Comparison of ENCODE assay signal across 1 cellular context in genomic region chr9:92188969-92189781, GRCh38.
A peak's percentile ranks its signal among the peaks of the same experiment; 100 is the strongest.
TF ChIP-seq lines count a peak whose summit lies in the region.

No MANE protein-coding gene starts in this region.

TF ChIP-seq in HepG2, 621 proteins besides CTCF, POLR2A, EP300 and RAD21 (continued from another document):
- TF ChIP-seq ZNF687 (CRISPR knock-in tag; IDR thresholded peaks at IDR 0.05) (peak; percentile 69), ZNF333 (CRISPR knock-in tag; IDR thresholded peaks at IDR 0.05; ENCODE audit: borderline replicate concordance) (peak; percentile 28; the same call in 1 of the 2 replicates), HMGXB3 (CRISPR knock-in tag; IDR thresholded peaks at IDR 0.05; ENCODE audit: borderline replicate concordance) (no peak), MAX (IDR thresholded peaks at IDR 0.05) (peak; percentile 34; the same call in 1 of the 2 replicates), SOX6 (IDR thresholded peaks at IDR 0.05) (no peak), SOX6 (CRISPR knock-in tag; IDR thresholded peaks at IDR 0.05) (peak; percentile 21), ZNF326 (CRISPR knock-in tag; IDR thresholded peaks at IDR 0.05; ENCODE audit: borderline replicate concordance) (no peak), ZFX (CRISPR knock-in tag; IDR thresholded peaks at IDR 0.05; ENCODE audit: low read depth) (peak; percentile 71), ZNF335 (CRISPR knock-in tag; IDR thresholded peaks at IDR 0.05) (no peak), HDAC6 (IDR thresholded peaks at IDR 0.05; ENCODE audit: low read depth, low read length) (no peak), ZNF414 (CRISPR knock-in tag; IDR thresholded peaks at IDR 0.05) (no peak), CEBPB (IDR thresholded peaks at IDR 0.05; ENCODE audit: borderline replicate concordance, low read depth, low read length) (no peak), ZSCAN30 (CRISPR knock-in tag; IDR thresholded peaks at IDR 0.05) (no peak; the same call in 1 of the 2 replicates), JUN (CRISPR knock-in tag; IDR thresholded peaks at IDR 0.05) (no peak), ZC3H4 (CRISPR knock-in tag; IDR thresholded peaks at IDR 0.05; ENCODE audit: borderline replicate concordance) (no peak), HOXD1 (CRISPR knock-in tag; IDR thresholded peaks at IDR 0.05) (no peak), AGO2 (optimal IDR thresholded peaks at IDR 0.05; ENCODE audit: low read depth, low read length) (no peak), ZNF768 (CRISPR knock-in tag; IDR thresholded peaks at IDR 0.05) (peak; percentile 96), GABPB1 (CRISPR knock-in tag; IDR thresholded peaks at IDR 0.05) (peak; percentile 69)
